25 cellular contexts compared by ENCODE assay signal in the genomic region with DNA sequence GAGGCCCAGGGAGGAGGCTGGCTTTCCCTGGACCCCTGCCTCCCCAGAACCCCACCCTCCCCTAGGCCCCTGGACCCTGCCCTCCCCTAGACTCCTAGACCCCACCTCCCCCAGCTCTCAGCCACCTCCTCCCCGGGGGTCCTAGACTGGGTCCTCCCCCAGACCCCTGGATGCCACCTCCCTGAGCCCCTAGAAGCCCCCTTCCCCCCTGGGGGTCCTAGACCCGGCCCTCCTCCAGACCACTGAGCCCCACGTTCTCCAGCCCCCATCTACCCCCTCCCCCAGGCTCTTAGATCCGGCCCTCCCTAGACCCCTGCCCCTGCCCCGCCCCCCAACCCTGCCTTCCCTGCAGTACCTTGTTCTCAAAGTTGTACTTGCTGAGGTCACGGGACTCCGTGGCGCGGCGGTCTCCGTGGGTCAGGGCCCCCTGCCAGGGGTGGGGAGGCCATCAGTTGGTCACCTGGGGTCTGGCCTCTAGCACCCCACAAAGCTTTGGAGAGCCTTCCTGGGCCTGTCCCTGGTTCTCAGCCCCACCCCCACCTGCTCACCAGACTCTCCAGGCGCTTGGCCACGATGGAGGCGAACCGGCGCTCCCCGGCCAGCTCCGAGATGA.
A peak's percentile ranks its signal among the peaks of the same experiment; 100 is the strongest.
DNase-seq lines count a peak whose midpoint lies in the region; ATAC-seq and TF ChIP-seq lines count a peak whose summit lies in the region.
"Had no signal": no experiment of that assay in that cellular context is flagged by ENCODE, and none has a peak within 500 bp of the region (broad histone marks: within the 10 kb centered on the region; RNA-seq: fewer than 3 reads in every experiment).

No MANE protein-coding gene starts in this region.

- no peak overlapping the region for H3K4me3 ChIP-seq in mucosa of rectum (ENCODE audit: low read length in 2 of 2)
- H3K4me3 ChIP-seq: GM12878, SJCRH30 had no signal

- POLR2A ChIA-PET in RWPE1 (lab: Yijun Ruan, JAX; ENCODE audit: low non-redundant PET) = no interaction called here

- peak overlapping the region; percentile 90 for H3K27ac ChIP-seq in C4-2B
- peak overlapping the region; percentile 100 for H3K27ac ChIP-seq in RWPE1
- peak overlapping the region; percentile 42 to 48 for H3K27ac ChIP-seq in mucosa of rectum (ENCODE audit: low read depth in 2 of 2, low read length in 2 of 2)
- no peak overlapping the region for H3K27ac ChIP-seq in substantia nigra (ENCODE audit: low read depth, low read length, poor library complexity, severe bottlenecking)
- H3K27ac ChIP-seq: SJCRH30 had no signal

- CTCF ChIA-PET in RWPE1 (lab: Yijun Ruan, JAX) = interaction anchor here (0.8 to 1.7 kb wide), 2 partner anchors 83 to 133 kb away, joined by 4 to 6 read pairs; no protein-coding TSS in a partner anchor

- TF ChIP-seq CTCF in C4-2B (conservative IDR thresholded peaks at IDR 0.05) (no peak), RWPE1 (conservative IDR thresholded peaks at IDR 0.05; ENCODE audit: low read depth) (no peak)

- peaks cover 13 to 26% of the 10 kb centered on the region in 2 donors for H3K36me3 ChIP-seq in mucosa of rectum (ENCODE audit: control insufficient read depth in 2 of 2, insufficient read depth in 2 of 2, low read length in 2 of 2)

- H3K27me3 ChIP-seq in mucosa of rectum (ENCODE audit: control insufficient read depth in 2 of 2, insufficient read depth in 2 of 2, low read length in 2 of 2) = no peaks in the 10 kb centered on the region
- H3K27me3 ChIP-seq: SJCRH30 had no signal

- H3K4me1 Mint-ChIP-seq in stimulated activated naive B cell treated with anti-CD40 and anti-IgM and Interleukin-4, amounts not matched to agents 10 μg/mL and 1 μg/mL and 100 μg/mL, for 72 hours = peaks cover 1 to 16% of the 10 kb centered on the region in 2 donors
- H3K4me1 Mint-ChIP-seq: activated CD4-positive, alpha-beta T cell treated with anti-CD3 and anti-CD28 coated beads, Interleukin-2, amount 10 ng/mL, durations not matched to agents 24 days and 14 days; nephron had no signal

- DNase-seq in RWPE1 (ENCODE audit: low spot score) (no peak), NCI-H2107 treated with DMSO at 0.1 percent for 48 hours (lab: John Stamatoyannopoulos, UW; ENCODE audit: unreplicated experiment) (no peak), substantia nigra (lab: John Stamatoyannopoulos, UW) (no peak), DMS 273 (lab: John Stamatoyannopoulos, UW; ENCODE audit: unreplicated experiment) (no peak)
- DNase-seq in stimulated activated naive B cell treated with anti-CD40 and anti-IgM and Interleukin-4, amounts not matched to agents 10 μg/mL and 1 μg/mL and 100 μg/mL, for 72 hours = no peak
- DNase-seq: activated CD4-positive, alpha-beta T cell treated with anti-CD3 and anti-CD28 coated beads, Interleukin-2, amount 10 ng/mL, durations not matched to agents 24 days and 14 days; activated CD8-positive, alpha-beta memory T cell treated with anti-CD3 and anti-CD28 coated beads, Interleukin-2, amount 50 U/mL, for 4 hours; activated effector memory CD4-positive, alpha-beta T cell treated with anti-CD3 and anti-CD28 coated beads, Interleukin-2, amount 50 U/mL, for 16 hours; DMS53; foreskin fibroblast; NCI-H187 treated with DMSO at 0.1 percent for 48 hours; NCI-H345; NCI-H82; OCI-M1; SJCRH30; stimulated activated CD4-positive, alpha-beta T cell treated with anti-CD3 and anti-CD28 coated beads, Interleukin-4, amount 100 ng/mL, for 24 hours had no signal

- no peak overlapping the region for H3K9ac ChIP-seq in mucosa of rectum (ENCODE audit: low read depth in 1 of 2, low read length in 2 of 2)

- no peaks in the 10 kb centered on the region for H3K27me3 Mint-ChIP-seq in stimulated activated naive B cell treated with anti-CD40 and anti-IgM and Interleukin-4, amounts not matched to agents 10 μg/mL and 1 μg/mL and 100 μg/mL, for 72 hours
- H3K27me3 Mint-ChIP-seq: activated CD4-positive, alpha-beta T cell treated with anti-CD3 and anti-CD28 coated beads, Interleukin-2, amount 10 ng/mL, durations not matched to agents 24 days and 14 days; CD4-positive, alpha-beta memory T cell; dendritic cell treated with granulocyte-macrophage colony-stimulating factor and Interleukin-4, amounts not matched to agents 40 ng/mL and 50 ng/mL, for 4 days; progenitor cell of endocrine pancreas had no signal

- H3K4me1 ChIP-seq in mucosa of rectum (ENCODE audit: control insufficient read depth in 2 of 2, insufficient read depth in 2 of 2, low read length in 2 of 2) = peaks cover 14 to 20% of the 10 kb centered on the region in 2 donors
- H3K4me1 ChIP-seq: SJCRH30 had no signal

- no peak for ATAC-seq in stimulated activated naive B cell treated with anti-CD40 and anti-IgM and Interleukin-4, amounts not matched to agents 10 μg/mL and 1 μg/mL and 100 μg/mL, for 72 hours (replicated peaks)
- ATAC-seq in HG03342 (IDR thresholded peaks at IDR 0.05; ENCODE audit: unreplicated experiment) = no peak
- ATAC-seq: GM12878 had no signal

- H3K36me3 Mint-ChIP-seq in stimulated activated naive B cell treated with anti-CD40 and anti-IgM and Interleukin-4, amounts not matched to agents 10 μg/mL and 1 μg/mL and 100 μg/mL, for 72 hours = peaks cover 3 to 21% of the 10 kb centered on the region in 2 donors

- peak overlapping the region; percentile 31 for H3K27ac Mint-ChIP-seq in stimulated activated naive B cell treated with anti-CD40 and anti-IgM and Interleukin-4, amounts not matched to agents 10 μg/mL and 1 μg/mL and 100 μg/mL, for 72 hours
- H3K27ac Mint-ChIP-seq: activated CD4-positive, alpha-beta T cell treated with anti-CD3 and anti-CD28 coated beads, Interleukin-2, amount 10 ng/mL, durations not matched to agents 24 days and 14 days; CD4-positive, alpha-beta memory T cell; dendritic cell treated with granulocyte-macrophage colony-stimulating factor and Interleukin-4, amounts not matched to agents 40 ng/mL and 50 ng/mL, for 4 days; nephron; progenitor cell of endocrine pancreas; T-helper 1 cell treated with Interleukin-12 subunit alpha and Interleukin-12 subunit beta and Interleukin-4 antibody, amounts not matched to agents 30 μg/mL and 1 μg/mL, for 36 hours had no signal

- no peaks in the 10 kb centered on the region for H3K9me3 ChIP-seq in mucosa of rectum (ENCODE audit: control insufficient read depth in 2 of 2, low read length in 2 of 2)
- H3K9me3 ChIP-seq: SJCRH30 had no signal

- H3K9me3 Mint-ChIP-seq in stimulated activated naive B cell treated with anti-CD40 and anti-IgM and Interleukin-4, amounts not matched to agents 10 μg/mL and 1 μg/mL and 100 μg/mL, for 72 hours = no peaks in the 10 kb centered on the region
- H3K9me3 Mint-ChIP-seq: activated CD4-positive, alpha-beta T cell treated with anti-CD3 and anti-CD28 coated beads, Interleukin-2, amount 10 ng/mL, durations not matched to agents 24 days and 14 days; CD4-positive, alpha-beta memory T cell; dendritic cell treated with granulocyte-macrophage colony-stimulating factor and Interleukin-4, amounts not matched to agents 40 ng/mL and 50 ng/mL, for 4 days; nephron; T-helper 1 cell treated with Interleukin-12 subunit alpha and Interleukin-12 subunit beta and Interleukin-4 antibody, amounts not matched to agents 30 μg/mL and 1 μg/mL, for 36 hours had no signal

- no peak overlapping the region for H3K4me3 Mint-ChIP-seq in stimulated activated naive B cell treated with anti-CD40 and anti-IgM and Interleukin-4, amounts not matched to agents 10 μg/mL and 1 μg/mL and 100 μg/mL, for 72 hours
- H3K4me3 Mint-ChIP-seq: activated CD4-positive, alpha-beta T cell treated with anti-CD3 and anti-CD28 coated beads, Interleukin-2, amount 10 ng/mL, durations not matched to agents 24 days and 14 days; CD4-positive, alpha-beta memory T cell; dendritic cell treated with granulocyte-macrophage colony-stimulating factor and Interleukin-4, amounts not matched to agents 40 ng/mL and 50 ng/mL, for 4 days; nephron; T-helper 1 cell treated with Interleukin-12 subunit alpha and Interleukin-12 subunit beta and Interleukin-4 antibody, amounts not matched to agents 30 μg/mL and 1 μg/mL, for 36 hours had no signal
